In genomic region chr16:14132696-14133048, GRCh38 we compare ENCODE assay signal across 15 cellular contexts.
A peak's percentile ranks its signal among the peaks of the same experiment; 100 is the strongest.
DNase-seq lines count a peak whose midpoint lies in the region; ATAC-seq and TF ChIP-seq lines count a peak whose summit lies in the region.
"Had no signal": no experiment of that assay in that cellular context is flagged by ENCODE, and none has a peak within 500 bp of the region (broad histone marks: within the 10 kb centered on the region; RNA-seq: fewer than 3 reads in every experiment).

No MANE protein-coding gene starts in this region.

- TF ChIP-seq CTCF in AG10803 (conservative IDR thresholded peaks at IDR 0.05; ENCODE audit: low read length): no peak

- peak; percentile 31 for DNase-seq in AG10803 (ENCODE audit: low read depth)
- DNase-seq in fibroblast of peridontal ligament (ENCODE audit: extremely low read depth): peak; percentile 26
- no peak for DNase-seq in hepatic stellate cell (ENCODE audit: low spot score)
- DNase-seq in NCI-H446 (lab: John Stamatoyannopoulos, UW): no peak
- no peak for DNase-seq in NCI-H774 (lab: John Stamatoyannopoulos, UW)
- DNase-seq: amygdala; midbrain; NCI-H1930; PC-9; posterior cingulate gyrus; stimulated activated CD4-positive, alpha-beta T cell treated with anti-CD3 and anti-CD28 coated beads, Interleukin-4, amount 100 ng/mL, for 1 hour had no signal

- ATAC-seq in GM19452 (IDR thresholded peaks at IDR 0.05; ENCODE audit: unreplicated experiment) (peak; percentile 88), HG03175 (IDR thresholded peaks at IDR 0.05; ENCODE audit: unreplicated experiment) (peak; percentile 80), GM21515 (IDR thresholded peaks at IDR 0.05; ENCODE audit: unreplicated experiment) (no peak)
- ATAC-seq: A549 had no signal

- no peak overlapping the region for H3K4me3 ChIP-seq in AG10803 (ENCODE audit: low read length)
- H3K4me3 ChIP-seq: A549, PC-9 had no signal

Comparison
In these comparisons a context has a peak if more than half of its experiments do, and no peak if none do; other contexts are left out.
1. DNase-seq: peak in AG10803 (single experiment) and fibroblast of peridontal ligament (single experiment); none in hepatic stellate cell (single experiment), NCI-H446 (0 of 2) and NCI-H774 (single experiment).